ENCODE assay signal across 8 cellular contexts in genomic region chr1:19311931-19312781, GRCh38. TPM values are rescaled to one million over a fixed set of nuclear protein-coding genes. Genes with fewer than 3 reads are reported as not detected.
DNase-seq lines count a peak whose midpoint lies in the region; ATAC-seq and TF ChIP-seq lines count a peak whose summit lies in the region.

Gene AKR7A2 (minus strand): TSS chr1:19312144. CDS start chr1:19312124, 20 bp downstream.
Gene SLC66A1 (plus strand): TSS chr1:19312326. CDS start chr1:19317678, 5,352 bp downstream.

- H3K4me3 ChIP-seq in MM.1S (ENCODE audit: low read length) (peak within 1 kb of the TSS; percentile 97), SJCRH30 (peak within 1 kb of the TSS; percentile 92), neural progenitor cell (peak within 1 kb of the TSS; percentile 72), stomach smooth muscle (ENCODE audit: low read length in 2 of 2) (peak within 1 kb of the TSS; percentile 84)

- peak within 1 kb of the TSS; percentile 74 for H3K27ac Mint-ChIP-seq in neural progenitor cell

- peak; percentile 84 for ATAC-seq in foreskin keratinocyte

- peaks cover 2% of the 10 kb centered on the region for H3K27me3 Mint-ChIP-seq in neural progenitor cell (ENCODE audit: insufficient read depth, low read depth)

- peaks cover 10% of the 10 kb centered on the region for H3K36me3 Mint-ChIP-seq in neural progenitor cell

- H3K9me3 Mint-ChIP-seq in neural progenitor cell, result no peaks in the 10 kb centered on the region

- H3K36me3 ChIP-seq in MM.1S (replicated peaks; ENCODE audit: insufficient read depth, low read length), result no peaks in the 10 kb centered on the region
- peaks cover 14% of the 10 kb centered on the region for H3K36me3 ChIP-seq in SJCRH30
- no peaks in the 10 kb centered on the region for H3K36me3 ChIP-seq in neural progenitor cell
- H3K36me3 ChIP-seq in stomach smooth muscle (ENCODE audit: control insufficient read depth in 2 of 2, insufficient read depth in 2 of 2, low read length in 2 of 2), result peaks cover 9 to 17% of the 10 kb centered on the region in 2 donors

- no peaks in the 10 kb centered on the region for H3K27me3 ChIP-seq in MM.1S (replicated peaks; ENCODE audit: insufficient read depth, low read length)
- H3K27me3 ChIP-seq in SJCRH30, result no peaks in the 10 kb centered on the region
- H3K27me3 ChIP-seq in foreskin keratinocyte, result no peaks in the 10 kb centered on the region
- no peaks in the 10 kb centered on the region for H3K27me3 ChIP-seq in neural progenitor cell
- no peaks in the 10 kb centered on the region for H3K27me3 ChIP-seq in stomach smooth muscle (ENCODE audit: control insufficient read depth in 1 of 2, insufficient read depth in 2 of 2, low read length in 2 of 2)

- H3K9me2 ChIP-seq in MM.1S (replicated peaks; ENCODE audit: insufficient read depth, low read length), result no peaks in the 10 kb centered on the region

- peaks cover 15% of the 10 kb centered on the region; the same call in 1 of the 2 replicates for H3K4me1 ChIP-seq in MM.1S (ENCODE audit: low read length)
- H3K4me1 ChIP-seq in SJCRH30, result peaks cover 5% of the 10 kb centered on the region; the same call in 1 of the 2 replicates
- peaks cover 12% of the 10 kb centered on the region for H3K4me1 ChIP-seq in foreskin keratinocyte
- H3K4me1 ChIP-seq in neural progenitor cell, result peaks cover 7% of the 10 kb centered on the region
- peaks cover 35% of the 10 kb centered on the region for H3K4me1 ChIP-seq in stomach smooth muscle (ENCODE audit: control insufficient read depth, insufficient read depth, low read length)

- H4K20me1 ChIP-seq in MM.1S (ENCODE audit: insufficient read depth, low read length) (no peaks in the 10 kb centered on the region), neural progenitor cell (ENCODE audit: low read depth) (peaks cover 38% of the 10 kb centered on the region)

- H3K27ac ChIP-seq in MM.1S (ENCODE audit: low read length) (no peak within 1 kb of the TSS), SJCRH30 (peak within 1 kb of the TSS; percentile 98), foreskin keratinocyte (peak within 1 kb of the TSS; percentile 78), neural progenitor cell (no peak within 1 kb of the TSS), stomach smooth muscle (ENCODE audit: low read length) (peak within 1 kb of the TSS; percentile 58)

- in situ Hi-C loops in G401 (cut with HindIII; ENCODE audit: low sequenced_read_pairs), result no loop called here

- H3K79me2 ChIP-seq in MM.1S (ENCODE audit: low read length) (peaks cover 16% of the 10 kb centered on the region), neural progenitor cell (ENCODE audit: low read depth) (peaks cover 39% of the 10 kb centered on the region)

- peak within 1 kb of the TSS; percentile 98 for H3K4me2 ChIP-seq in MM.1S (ENCODE audit: low read depth, low read length)
- H3K4me2 ChIP-seq in neural progenitor cell, result peak within 1 kb of the TSS; percentile 99

- H2AFZ ChIP-seq in MM.1S (ENCODE audit: low read length) (peak within 1 kb of the TSS; percentile 95), neural progenitor cell (replicated peaks) (peak within 1 kb of the TSS; percentile 75)

- no peak for TF ChIP-seq CTCF in MM.1S (IDR thresholded peaks at IDR 0.05; ENCODE audit: low read length)
- TF ChIP-seq CTCF in foreskin keratinocyte (conservative IDR thresholded peaks at IDR 0.05), result no peak
- TF ChIP-seq CTCF in neural progenitor cell (IDR thresholded peaks at IDR 0.05), result peak; percentile 7

- peak within 1 kb of the TSS; percentile 94 for H3K9ac ChIP-seq in MM.1S (ENCODE audit: low read length)
- H3K9ac ChIP-seq in neural progenitor cell, result peak within 1 kb of the TSS; percentile 86
- peak within 1 kb of the TSS; percentile 72 to 80 for H3K9ac ChIP-seq in stomach smooth muscle (ENCODE audit: low read length in 2 of 2)

- DNase-seq in G401 (ENCODE audit: low spot score) (peak; percentile 93), HCEC 1CT (peak; percentile 92), MM.1S (peak; percentile 95), SJCRH30 (peak; percentile 93 to 96), foreskin keratinocyte (peak; percentile 54 to 71), neural progenitor cell (ENCODE audit: low spot score) (peak; percentile 98)
- peak; percentile 90 for DNase-seq in activated naive CD4-positive, alpha-beta T cell treated with Interleukin-2 at 50 U/mL for 16 hours

- H3K9me3 ChIP-seq in MM.1S (replicated peaks; ENCODE audit: insufficient read depth, low read length), result no peaks in the 10 kb centered on the region
- H3K9me3 ChIP-seq in SJCRH30 (replicated peaks), result no peaks in the 10 kb centered on the region
- H3K9me3 ChIP-seq in neural progenitor cell (ENCODE audit: low read depth), result no peaks in the 10 kb centered on the region
- H3K9me3 ChIP-seq in stomach smooth muscle (ENCODE audit: control insufficient read depth in 2 of 2, low read length in 2 of 2), result no peaks in the 10 kb centered on the region

- H3K4me1 Mint-ChIP-seq in neural progenitor cell, result peaks cover 37% of the 10 kb centered on the region

- H3F3A ChIP-seq in MM.1S (ENCODE audit: insufficient read depth, low read length) (no peaks in the 10 kb centered on the region), neural progenitor cell (ENCODE audit: low read depth) (no peaks in the 10 kb centered on the region)

- peak within 1 kb of the TSS; percentile 94 for H3K4me3 Mint-ChIP-seq in neural progenitor cell

RNA-seq across cellular contexts. Expression of gene AKR7A2, which starts in this region (rescaled TPM):
- 140 and 142 TPM in 2 replicates for total RNA-seq in G401 (2014; rRNA removed; shearing (Covaris generic))
- total RNA-seq in SJCRH30 (2014; rRNA removed; shearing (Covaris generic)), result 64.0 and 71.6 TPM in 2 replicates
- total RNA-seq in foreskin keratinocyte (53.9 and 55.8 TPM in 2 replicates), neural progenitor cell (ENCODE audit: low replicate concordance) (37.5 and 92.3 TPM in 2 replicates)
- polyA plus RNA-seq in foreskin keratinocyte, result 71.1 and 73.6 TPM in 2 replicates

RNA-seq across cellular contexts. Expression of gene SLC66A1, which starts in this region (rescaled TPM):
- 49.6 and 55.1 TPM in 2 replicates for total RNA-seq in G401 (2014; rRNA removed; shearing (Covaris generic))
- 31.3 and 33.4 TPM in 2 replicates for total RNA-seq in SJCRH30 (2014; rRNA removed; shearing (Covaris generic))
- 14.2 and 16.9 TPM in 2 replicates for total RNA-seq in foreskin keratinocyte
- polyA plus RNA-seq in foreskin keratinocyte, result 16.6 and 19.7 TPM in 2 replicates
- 4.8 and 16.7 TPM in 2 replicates for total RNA-seq in neural progenitor cell (ENCODE audit: low replicate concordance)

Comparison
In these comparisons a context has a peak if more than half of its experiments do, and no peak if none do; other contexts are left out.
1. H3K27ac ChIP-seq: peak in SJCRH30 (single experiment), foreskin keratinocyte (single experiment) and stomach smooth muscle (single experiment); none in MM.1S (single experiment) and neural progenitor cell (single experiment).
2. Peak in every context shown above with its lines, with median percentiles within 50 percentile points of each other: DNase-seq, H3K4me3 ChIP-seq and H3K9ac ChIP-seq.